19 cellular contexts compared by ENCODE assay signal in genomic region chr20:58146761-58147160, GRCh38.
A peak's percentile ranks its signal among the peaks of the same experiment; 100 is the strongest.
DNase-seq lines count a peak whose midpoint lies in the region; ATAC-seq, FAIRE-seq and TF ChIP-seq lines count a peak whose summit lies in the region.
"Had no signal": no experiment of that assay in that cellular context is flagged by ENCODE, and none has a peak within 500 bp of the region (broad histone marks: within the 10 kb centered on the region; RNA-seq: fewer than 3 reads in every experiment).

No MANE protein-coding gene starts in this region.

- TF ChIP-seq EP300 in tibial nerve (IDR thresholded peaks at IDR 0.05), result no peak

- peaks cover 0 to 6% (median 1%) of the 10 kb centered on the region in 4 donors for H3K9me3 ChIP-seq in tibial nerve
- H3K9me3 ChIP-seq: BE2C had no signal

- no peaks in the 10 kb centered on the region for H3K36me3 ChIP-seq in tibial nerve
- H3K36me3 ChIP-seq: BE2C had no signal

- H3K4me1 ChIP-seq in tibial nerve, result peaks cover 0 to 28% (median 9%) of the 10 kb centered on the region in 4 donors

- intact Hi-C loops in sciatic nerve (cut with DNase I), result no loop called here

- 91% methylated on average over 10 of the region's 10 CpGs for WGBS in tibial nerve, 2 donors

- H3K27ac ChIP-seq in cingulate gyrus (ENCODE audit: low read depth, low read length) (peak overlapping the region; percentile 47), tibial nerve (peak overlapping the region; percentile 38 to 92 (median 77))
- H3K27ac ChIP-seq: KMS-11 had no signal

- H3K4me3 ChIP-seq in tibial nerve, result no peak overlapping the region

- TF ChIP-seq POLR2A in tibial nerve (IDR thresholded peaks at IDR 0.05), result no peak

- no peak for TF ChIP-seq CTCF in tibial nerve (IDR thresholded peaks at IDR 0.05)

- DNase-seq in HTR-8/SVneo (ENCODE audit: insufficient read length, low spot score) (no peak), sciatic nerve (ENCODE audit: low spot score) (peak; percentile 27), tibial nerve (ENCODE audit: low spot score in 2 of 2) (no peak), NCI-H2081 treated with DMSO at 0.1 percent for 48 hours (lab: John Stamatoyannopoulos, UW) (no peak), occipital lobe (lab: John Stamatoyannopoulos, UW) (no peak), putamen (ENCODE audit: low spot score) (no peak)
- DNase-seq: BE2C, DMS153, GDM1, H7, HFFc6, NCI-H187, NCI-H2227 treated with DMSO at 0.1 percent for 48 hours, NCI-H510A treated with DMSO at 0.1 percent for 48 hours, NCI-H82, OCI-M1 had no signal

- ATAC-seq in sciatic nerve, result peak; percentile 3

- peak; percentile 81 for FAIRE-seq in HTR-8/SVneo (lab: Jason Lieb, UNC)
- FAIRE-seq: A204.1 had no signal

- peaks cover 0 to 12% of the 10 kb centered on the region in 2 donors for H3K27me3 ChIP-seq in tibial nerve
- H3K27me3 ChIP-seq: BE2C had no signal
